ENCODE assay signal across 8 cellular contexts in genomic region chr7:152435384-152436278, GRCh38. TPM values are rescaled to one million over a fixed set of nuclear protein-coding genes. Genes with fewer than 3 reads are reported as not detected.
A peak's percentile ranks its signal among the peaks of the same experiment; 100 is the strongest.
DNase-seq lines count a peak whose midpoint lies in the region; ATAC-seq and TF ChIP-seq lines count a peak whose summit lies in the region.

KMT2C (minus strand) TSS chr7:152436003; CDS start chr7:152435786, 217 bp downstream.

- H3K27ac Mint-ChIP-seq in activated naive CD8-positive, alpha-beta T cell = peak within 1 kb of the TSS; percentile 90

- H3K27me3 ChIP-seq in SJCRH30 (no peaks in the 10 kb centered on the region), cardiac muscle cell (no peaks in the 10 kb centered on the region), parathyroid adenoma (ENCODE audit: control insufficient read depth, insufficient read depth, low read length) (no peaks in the 10 kb centered on the region)

- TF ChIP-seq CTCF in cardiac muscle cell (IDR thresholded peaks at IDR 0.05; ENCODE audit: low read depth, low read length) (no peak), parathyroid adenoma (IDR thresholded peaks at IDR 0.05) (no peak)

- peak within 1 kb of the TSS; percentile 100 for H3K4me3 ChIP-seq in SJCRH30
- H3K4me3 ChIP-seq in cardiac muscle cell = peak within 1 kb of the TSS; percentile 100
- H3K4me3 ChIP-seq in parathyroid adenoma (ENCODE audit: low read depth, low read length) = peak within 1 kb of the TSS; percentile 75

- H3K27me3 Mint-ChIP-seq in activated naive CD8-positive, alpha-beta T cell = no peaks in the 10 kb centered on the region

- H3K27ac ChIP-seq in SJCRH30 (peak within 1 kb of the TSS; percentile 88), cardiac muscle cell (peak within 1 kb of the TSS; percentile 98), parathyroid adenoma (peak within 1 kb of the TSS; percentile 89)

- H2AFZ ChIP-seq in parathyroid adenoma = peak within 1 kb of the TSS; percentile 90

- peak within 1 kb of the TSS; percentile 68 for H3K9ac ChIP-seq in parathyroid adenoma

- peaks cover 18% of the 10 kb centered on the region for H3K79me2 ChIP-seq in parathyroid adenoma

- H3K9me3 ChIP-seq in SJCRH30 (replicated peaks) (no peaks in the 10 kb centered on the region), cardiac muscle cell (ENCODE audit: low read depth) (no peaks in the 10 kb centered on the region), parathyroid adenoma (ENCODE audit: control insufficient read depth, low read length) (no peaks in the 10 kb centered on the region)

- H3K4me2 ChIP-seq in parathyroid adenoma (ENCODE audit: low read length) = peak within 1 kb of the TSS; percentile 80

- DNase-seq in DMS79 (lab: John Stamatoyannopoulos, UW) (peak; percentile 8), DMS79 treated with DMSO at 0.1 percent for 48 hours (lab: John Stamatoyannopoulos, UW) (no peak), SJCRH30 (peak; percentile 45 to 61), cardiac muscle cell (ENCODE audit: low read depth in 1 of 2, low spot score in 1 of 2) (peak; percentile 60 to 85), ureter (ENCODE audit: low spot score) (peak; percentile 62)

- H3K36me3 ChIP-seq in SJCRH30 (no peaks in the 10 kb centered on the region), cardiac muscle cell (no peaks in the 10 kb centered on the region), parathyroid adenoma (ENCODE audit: control insufficient read depth, insufficient read depth, low read length) (no peaks in the 10 kb centered on the region)

- H3K4me3 Mint-ChIP-seq in activated naive CD8-positive, alpha-beta T cell = peak within 1 kb of the TSS; percentile 92

- H3K4me1 Mint-ChIP-seq in activated naive CD8-positive, alpha-beta T cell (ENCODE audit: low read depth) = peaks cover 38% of the 10 kb centered on the region

- peaks cover 7% of the 10 kb centered on the region; the same call in 1 of the 2 replicates for H3K4me1 ChIP-seq in SJCRH30
- H3K4me1 ChIP-seq in cardiac muscle cell (ENCODE audit: low read depth) = peaks cover 15% of the 10 kb centered on the region
- no peaks in the 10 kb centered on the region for H3K4me1 ChIP-seq in parathyroid adenoma

- peak; percentile 15 for ATAC-seq in HG03108 (IDR thresholded peaks at IDR 0.05; ENCODE audit: unreplicated experiment)

- no peaks in the 10 kb centered on the region for H3K9me3 Mint-ChIP-seq in activated naive CD8-positive, alpha-beta T cell (ENCODE audit: low read depth)

- H3K36me3 Mint-ChIP-seq in activated naive CD8-positive, alpha-beta T cell = no peaks in the 10 kb centered on the region

RNA-seq across cellular contexts. Expression of gene KMT2C, which starts in this region (rescaled TPM):
- total RNA-seq in SJCRH30 (2014; rRNA removed; shearing (Covaris generic)) = 33.2 and 35.1 TPM in 2 replicates
- total RNA-seq in cardiac muscle cell (21.4 and 37.3 TPM in 2 replicates), ureter (139 TPM)
- 22.8 and 30.9 TPM in 2 replicates for polyA plus RNA-seq in cardiac muscle cell
